17 cellular contexts compared by ENCODE assay signal in genomic region chr2:70936979-70937811, GRCh38. TPM values are rescaled to one million over a fixed set of nuclear protein-coding genes. Genes with fewer than 3 reads are reported as not detected.
DNase-seq lines count a peak whose midpoint lies in the region; ATAC-seq and TF ChIP-seq lines count a peak whose summit lies in the region.
"Had no signal": no experiment of that assay in that cellular context is flagged by ENCODE, and none has a peak within 500 bp of the region (broad histone marks: within the 10 kb centered on the region; RNA-seq: fewer than 3 reads in every experiment).

No MANE protein-coding gene starts in this region.

- intact Hi-C loops in natural killer cell (cut with micrococcal nuclease) = no loop called here
- intact Hi-C loops in adrenal gland (cut with DNase I) = loop anchor here in 1 of 2 donors (10.0 kb wide), 1 partner anchor 152 kb away; no protein-coding TSS in a partner anchor

- peaks cover 0 to 21% of the 10 kb centered on the region in 2 donors for H3K27me3 Mint-ChIP-seq in natural killer cell treated with Interleukin-12 subunit alpha and Interleukin-12 subunit beta and Interleukin-15 and Interleukin-18, amount 100 ng/mL, for 72 hours
- peaks cover 11 to 22% of the 10 kb centered on the region in 2 donors for H3K27me3 Mint-ChIP-seq in natural killer cell (ENCODE audit: low read depth in 2 of 2)

- H3K36me3 Mint-ChIP-seq in natural killer cell treated with Interleukin-12 subunit alpha and Interleukin-12 subunit beta and Interleukin-15 and Interleukin-18, amount 100 ng/mL, for 72 hours = no peaks in the 10 kb centered on the region
- H3K36me3 Mint-ChIP-seq in natural killer cell = no peaks in the 10 kb centered on the region
- H3K36me3 Mint-ChIP-seq: activated naive CD8-positive, alpha-beta T cell treated with anti-CD3 and anti-CD28 coated beads, Interleukin-2, amount 10 ng/mL, durations not matched to agents 7 days and 5 days; mesothelial cell of epicardium had no signal

- no peak overlapping the region for H3K4me2 ChIP-seq in osteoblast (ENCODE audit: insufficient read depth, low read length)

- WGBS in adrenal gland, 4 donors = 74 to 92% (median 79%) methylated on average over 7 to 10 of the region's 10 CpGs

- no peaks in the 10 kb centered on the region for H3K9me3 Mint-ChIP-seq in natural killer cell treated with Interleukin-12 subunit alpha and Interleukin-12 subunit beta and Interleukin-15 and Interleukin-18, amount 100 ng/mL, for 72 hours
- no peaks in the 10 kb centered on the region for H3K9me3 Mint-ChIP-seq in natural killer cell
- H3K9me3 Mint-ChIP-seq: activated naive CD8-positive, alpha-beta T cell treated with anti-CD3 and anti-CD28 coated beads, Interleukin-2, amount 10 ng/mL, durations not matched to agents 7 days and 5 days; mesothelial cell of epicardium had no signal

- DNase-seq in natural killer cell treated with Interleukin-12 subunit alpha and Interleukin-12 subunit beta and Interleukin-15 and Interleukin-18, amount 100 ng/mL, for 72 hours (ENCODE audit: low spot score) = peak; percentile 22
- DNase-seq in natural killer cell = no peak
- no peak for DNase-seq in WERI-Rb-1
- peak; percentile 52 for DNase-seq in osteoblast (ENCODE audit: insufficient read length, low spot score, missing footprints)
- DNase-seq in adrenal gland = no peak
- no peak for DNase-seq in T1000 (lab: John Stamatoyannopoulos, UW)
- DNase-seq: activated CD4-positive, alpha-beta T cell treated with anti-CD3 and anti-CD28 coated beads, Interleukin-2, amount 50 U/mL, for 4 hours; GDM1; heart right ventricle; stimulated activated naive CD4-positive, alpha-beta T cell treated with Interleukin-2 at 50 U/mL for 16 hours had no signal

- no peaks in the 10 kb centered on the region for H3K79me2 ChIP-seq in osteoblast (ENCODE audit: insufficient read depth, low read length)

- H2AFZ ChIP-seq in osteoblast (ENCODE audit: low read length) = no peak overlapping the region

- no peak overlapping the region for H3K4me3 Mint-ChIP-seq in natural killer cell treated with Interleukin-12 subunit alpha and Interleukin-12 subunit beta and Interleukin-15 and Interleukin-18, amount 100 ng/mL, for 72 hours
- no peak overlapping the region for H3K4me3 Mint-ChIP-seq in natural killer cell
- H3K4me3 Mint-ChIP-seq: activated naive CD8-positive, alpha-beta T cell treated with anti-CD3 and anti-CD28 coated beads, Interleukin-2, amount 10 ng/mL, durations not matched to agents 7 days and 5 days; mesothelial cell of epicardium had no signal

- H3K4me3 ChIP-seq in WERI-Rb-1 (ENCODE audit: low read depth, low read length) = no peak overlapping the region
- H3K4me3 ChIP-seq in osteoblast (ENCODE audit: insufficient read depth, low read length) = no peak overlapping the region
- no peak overlapping the region for H3K4me3 ChIP-seq in adrenal gland
- H3K4me3 ChIP-seq: heart right ventricle had no signal

- H3K36me3 ChIP-seq in WERI-Rb-1 = no peaks in the 10 kb centered on the region
- no peaks in the 10 kb centered on the region for H3K36me3 ChIP-seq in osteoblast (ENCODE audit: insufficient read depth, low read length)
- H3K36me3 ChIP-seq in adrenal gland (replicated peaks in 1 of 2) = no peaks in the 10 kb centered on the region
- H3K36me3 ChIP-seq: heart right ventricle had no signal

- TF ChIP-seq CTCF in natural killer cell (IDR thresholded peaks at IDR 0.05) (no peak), WERI-Rb-1 (IDR thresholded peaks at IDR 0.05; ENCODE audit: low read depth, low read length) (no peak), osteoblast (IDR thresholded peaks at IDR 0.05; ENCODE audit: extremely low read depth, low read depth, low read length) (no peak), adrenal gland (IDR thresholded peaks at IDR 0.05) (no peak)

- peak overlapping the region; percentile 64 for H3K27ac ChIP-seq in WERI-Rb-1
- no peak overlapping the region for H3K27ac ChIP-seq in osteoblast (ENCODE audit: low read depth, low read length)
- no peak overlapping the region for H3K27ac ChIP-seq in adrenal gland
- H3K27ac ChIP-seq: heart right ventricle had no signal

- H3K9me3 ChIP-seq in WERI-Rb-1 (ENCODE audit: severe bottlenecking) = no peaks in the 10 kb centered on the region
- H3K9me3 ChIP-seq in osteoblast (ENCODE audit: low read depth, low read length) = no peaks in the 10 kb centered on the region
- H3K9me3 ChIP-seq in adrenal gland (replicated peaks in 1 of 3) = no peaks in the 10 kb centered on the region
- H3K9me3 ChIP-seq: heart right ventricle had no signal

- no peaks in the 10 kb centered on the region for H3K4me1 Mint-ChIP-seq in natural killer cell treated with Interleukin-12 subunit alpha and Interleukin-12 subunit beta and Interleukin-15 and Interleukin-18, amount 100 ng/mL, for 72 hours (ENCODE audit: low read depth in 2 of 2)
- H3K4me1 Mint-ChIP-seq in natural killer cell = no peaks in the 10 kb centered on the region
- H3K4me1 Mint-ChIP-seq: activated naive CD8-positive, alpha-beta T cell treated with anti-CD3 and anti-CD28 coated beads, Interleukin-2, amount 10 ng/mL, durations not matched to agents 7 days and 5 days had no signal

- no peak overlapping the region for H3K27ac Mint-ChIP-seq in natural killer cell treated with Interleukin-12 subunit alpha and Interleukin-12 subunit beta and Interleukin-15 and Interleukin-18, amount 100 ng/mL, for 72 hours
- no peak overlapping the region for H3K27ac Mint-ChIP-seq in natural killer cell
- H3K27ac Mint-ChIP-seq: activated naive CD8-positive, alpha-beta T cell treated with anti-CD3 and anti-CD28 coated beads, Interleukin-2, amount 10 ng/mL, durations not matched to agents 7 days and 5 days; mesothelial cell of epicardium had no signal

- no peaks in the 10 kb centered on the region for H3K27me3 ChIP-seq in WERI-Rb-1 (ENCODE audit: insufficient read depth, low read depth, severe bottlenecking)
- H3K27me3 ChIP-seq in osteoblast (ENCODE audit: insufficient read depth, low read length) = no peaks in the 10 kb centered on the region
- no peaks in the 10 kb centered on the region for H3K27me3 ChIP-seq in adrenal gland

- peaks cover 7% of the 10 kb centered on the region for H4K20me1 ChIP-seq in osteoblast (ENCODE audit: insufficient read depth, low read length)

- ATAC-seq in natural killer cell treated with Interleukin-12 subunit alpha and Interleukin-12 subunit beta and Interleukin-15 and Interleukin-18, amount 100 ng/mL, for 72 hours = no peak
- no peak for ATAC-seq in natural killer cell
- ATAC-seq in GM21423 (IDR thresholded peaks at IDR 0.05; ENCODE audit: unreplicated experiment) = no peak
- no peak for ATAC-seq in GM21390 (IDR thresholded peaks at IDR 0.05; ENCODE audit: unreplicated experiment)
- ATAC-seq: heart right ventricle had no signal

- no peak for TF ChIP-seq POLR2A in adrenal gland (IDR thresholded peaks at IDR 0.05)

- H3K4me1 ChIP-seq in osteoblast (ENCODE audit: insufficient read depth, low read length) = no peaks in the 10 kb centered on the region
- no peaks in the 10 kb centered on the region for H3K4me1 ChIP-seq in adrenal gland (replicated peaks in 1 of 2)
- H3K4me1 ChIP-seq: heart right ventricle had no signal

RNA-seq across cellular contexts. Expression of gene ATP6V1B1, which starts 1.5 kb away (rescaled TPM):
- total RNA-seq in natural killer cell treated with Interleukin-12 subunit alpha and Interleukin-12 subunit beta and Interleukin-15 and Interleukin-18, amount 100 ng/mL, for 72 hours = 1 to 10 TPM; 6.5 to 7.2 TPM
- total RNA-seq in natural killer cell (not detected), osteoblast (0.88 and 2.5 TPM in 2 replicates), adrenal gland (1 to 10 TPM in 1 of 8 donors, under 1 TPM in 4, not detected in 3; 0.14 to 1.3 (median 0.58) TPM)
- 1 to 10 TPM in 2 of 3 donors, under 1 TPM in 1; 0.27 to 4.6 (median 1.9) TPM for polyA plus RNA-seq in adrenal gland
- total RNA-seq: activated naive CD8-positive, alpha-beta T cell treated with anti-CD3 and anti-CD28 coated beads, Interleukin-2, amount 10 ng/mL, durations not matched to agents 7 days and 5 days; HT1080; mesothelial cell of epicardium; OCI-LY7 had no signal
- polyA plus RNA-seq: keratinocyte had no signal

RNA-seq across cellular contexts. Expression of gene VAX2, which starts 36.8 kb away (rescaled TPM):
- total RNA-seq in natural killer cell treated with Interleukin-12 subunit alpha and Interleukin-12 subunit beta and Interleukin-15 and Interleukin-18, amount 100 ng/mL, for 72 hours = 10 to 100 TPM in 1 of 2 donors, 1 to 10 TPM in 1; 8.4 to 15.8 TPM
- total RNA-seq in natural killer cell = not detected
- total RNA-seq in osteoblast = 4.1 and 4.3 TPM in 2 replicates
- total RNA-seq in adrenal gland = 1 to 10 TPM in 3 of 8 donors, under 1 TPM in 3, not detected in 2; 0.35 to 4.9 (median 0.93) TPM
- 1 to 10 TPM in 2 of 3 donors, not detected in 1; 2.5 to 3.0 TPM for polyA plus RNA-seq in adrenal gland
- total RNA-seq: activated naive CD8-positive, alpha-beta T cell treated with anti-CD3 and anti-CD28 coated beads, Interleukin-2, amount 10 ng/mL, durations not matched to agents 7 days and 5 days; HT1080; OCI-LY7 had no signal

RNA-seq across cellular contexts. Expression of gene ANKRD53, which starts 41.2 kb away (rescaled TPM):
- total RNA-seq in natural killer cell treated with Interleukin-12 subunit alpha and Interleukin-12 subunit beta and Interleukin-15 and Interleukin-18, amount 100 ng/mL, for 72 hours = under 1 TPM in 1 of 2 donors, not detected in 1; 0.88 TPM
- 1 to 10 TPM; 2.2 to 3.1 (median 2.5) TPM for total RNA-seq in natural killer cell
- 0.88 and 1.1 TPM in 2 replicates for total RNA-seq in osteoblast
- total RNA-seq in adrenal gland = 1 to 10 TPM in 7 of 8 donors, not detected in 1; 1.5 to 3.7 (median 2.1) TPM
- polyA plus RNA-seq in adrenal gland = 1 to 10 TPM; 1.5 to 5.1 (median 4.3) TPM
- total RNA-seq: OCI-LY7 had no signal
- polyA plus RNA-seq: keratinocyte had no signal

RNA-seq across cellular contexts. Expression of gene TEX261, which starts 57.5 kb away (rescaled TPM):
- 10 to 100 TPM; 76.0 to 83.5 TPM for total RNA-seq in natural killer cell treated with Interleukin-12 subunit alpha and Interleukin-12 subunit beta and Interleukin-15 and Interleukin-18, amount 100 ng/mL, for 72 hours
- total RNA-seq in natural killer cell = 10 to 100 TPM; 30.3 to 44.2 (median 43.2) TPM
- 30.0 and 36.8 TPM in 2 replicates for total RNA-seq in osteoblast
- total RNA-seq in adrenal gland = 10 to 100 TPM; 20.9 to 96.6 (median 60.6) TPM
- polyA plus RNA-seq in adrenal gland = 10 to 100 TPM; 17.9 to 95.2 (median 23.3) TPM

Comparison
In these comparisons a context has a peak if more than half of its experiments do, and no peak if none do; other contexts are left out.
1. DNase-seq: peak in natural killer cell treated with Interleukin-12 subunit alpha and Interleukin-12 subunit beta and Interleukin-15 and Interleukin-18, amount 100 ng/mL, for 72 hours (single experiment) and osteoblast (single experiment); none in natural killer cell (single experiment), WERI-Rb-1 (single experiment), adrenal gland (0 of 7) and T1000 (single experiment).